In the genomic region with DNA sequence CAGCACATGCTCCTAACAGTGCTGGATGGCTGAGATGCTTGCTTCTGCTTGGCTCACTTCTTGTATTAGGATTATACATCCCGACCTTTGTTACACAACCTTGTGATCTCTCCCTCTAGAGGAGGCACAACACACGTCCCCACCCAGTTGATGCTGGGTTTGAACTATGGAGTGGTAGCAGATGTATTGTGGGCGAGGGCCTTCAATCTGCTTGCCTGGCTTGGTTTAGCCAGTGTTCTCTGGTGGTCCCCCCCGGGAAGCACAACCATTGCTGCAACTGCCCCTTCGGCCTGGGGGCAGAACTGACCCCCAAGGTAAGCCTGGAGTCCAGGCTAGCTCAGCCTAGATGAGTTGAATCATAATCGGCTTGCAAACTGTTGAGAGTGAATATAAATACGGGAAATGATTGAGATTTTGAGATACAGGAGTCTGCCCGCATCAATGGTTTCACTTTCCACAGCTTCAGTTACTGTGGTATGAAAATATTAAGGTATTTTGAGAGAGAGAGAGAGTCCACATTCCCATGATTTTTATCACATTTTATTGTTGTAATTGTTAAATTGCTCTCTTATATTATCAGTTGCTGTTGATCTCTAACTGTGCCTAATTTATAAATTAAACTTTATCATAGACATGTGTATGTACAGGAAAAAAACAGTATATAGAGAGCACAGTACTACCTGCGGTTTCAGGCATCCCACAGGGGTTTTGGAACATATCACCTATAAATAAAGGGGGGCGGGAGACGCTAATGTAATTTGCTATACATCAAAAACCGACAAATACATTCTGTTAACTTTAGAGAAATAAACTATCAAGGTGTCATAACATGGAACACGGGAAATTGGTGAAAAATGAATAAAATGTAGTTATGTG, we compare ENCODE assay signal across 1 cellular context.
TF ChIP-seq lines count a peak whose summit lies in the region.

No MANE protein-coding gene starts in this region.

TF ChIP-seq in SK-N-SH, 30 proteins besides CTCF, POLR2A, EP300 and RAD21 (continued from another document):
- TF ChIP-seq, protein P1, sequence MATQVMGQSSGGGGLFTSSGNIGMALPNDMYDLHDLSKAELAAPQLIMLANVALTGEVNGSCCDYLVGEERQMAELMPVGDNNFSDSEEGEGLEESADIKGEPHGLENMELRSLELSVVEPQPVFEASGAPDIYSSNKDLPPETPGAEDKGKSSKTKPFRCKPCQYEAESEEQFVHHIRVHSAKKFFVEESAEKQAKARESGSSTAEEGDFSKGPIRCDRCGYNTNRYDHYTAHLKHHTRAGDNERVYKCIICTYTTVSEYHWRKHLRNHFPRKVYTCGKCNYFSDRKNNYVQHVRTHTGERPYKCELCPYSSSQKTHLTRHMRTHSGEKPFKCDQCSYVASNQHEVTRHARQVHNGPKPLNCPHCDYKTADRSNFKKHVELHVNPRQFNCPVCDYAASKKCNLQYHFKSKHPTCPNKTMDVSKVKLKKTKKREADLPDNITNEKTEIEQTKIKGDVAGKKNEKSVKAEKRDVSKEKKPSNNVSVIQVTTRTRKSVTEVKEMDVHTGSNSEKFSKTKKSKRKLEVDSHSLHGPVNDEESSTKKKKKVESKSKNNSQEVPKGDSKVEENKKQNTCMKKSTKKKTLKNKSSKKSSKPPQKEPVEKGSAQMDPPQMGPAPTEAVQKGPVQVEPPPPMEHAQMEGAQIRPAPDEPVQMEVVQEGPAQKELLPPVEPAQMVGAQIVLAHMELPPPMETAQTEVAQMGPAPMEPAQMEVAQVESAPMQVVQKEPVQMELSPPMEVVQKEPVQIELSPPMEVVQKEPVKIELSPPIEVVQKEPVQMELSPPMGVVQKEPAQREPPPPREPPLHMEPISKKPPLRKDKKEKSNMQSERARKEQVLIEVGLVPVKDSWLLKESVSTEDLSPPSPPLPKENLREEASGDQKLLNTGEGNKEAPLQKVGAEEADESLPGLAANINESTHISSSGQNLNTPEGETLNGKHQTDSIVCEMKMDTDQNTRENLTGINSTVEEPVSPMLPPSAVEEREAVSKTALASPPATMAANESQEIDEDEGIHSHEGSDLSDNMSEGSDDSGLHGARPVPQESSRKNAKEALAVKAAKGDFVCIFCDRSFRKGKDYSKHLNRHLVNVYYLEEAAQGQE (IDR thresholded peaks at IDR 0.05; ENCODE audit: low read depth, low read length): no peak
- TF ChIP-seq, protein P2, sequence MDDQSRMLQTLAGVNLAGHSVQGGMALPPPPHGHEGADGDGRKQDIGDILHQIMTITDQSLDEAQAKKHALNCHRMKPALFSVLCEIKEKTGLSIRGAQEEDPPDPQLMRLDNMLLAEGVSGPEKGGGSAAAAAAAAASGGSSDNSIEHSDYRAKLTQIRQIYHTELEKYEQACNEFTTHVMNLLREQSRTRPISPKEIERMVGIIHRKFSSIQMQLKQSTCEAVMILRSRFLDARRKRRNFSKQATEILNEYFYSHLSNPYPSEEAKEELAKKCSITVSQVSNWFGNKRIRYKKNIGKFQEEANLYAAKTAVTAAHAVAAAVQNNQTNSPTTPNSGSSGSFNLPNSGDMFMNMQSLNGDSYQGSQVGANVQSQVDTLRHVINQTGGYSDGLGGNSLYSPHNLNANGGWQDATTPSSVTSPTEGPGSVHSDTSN (IDR thresholded peaks at IDR 0.05): no peak
